ENCODE assay signal across 14 cellular contexts in genomic region chr2:113169002-113169530, GRCh38.
DNase-seq lines count a peak whose midpoint lies in the region; ATAC-seq and TF ChIP-seq lines count a peak whose summit lies in the region.
"Had no signal": no experiment of that assay in that cellular context is flagged by ENCODE, and none has a peak within 500 bp of the region (broad histone marks: within the 10 kb centered on the region; RNA-seq: fewer than 3 reads in every experiment).

No MANE protein-coding gene starts in this region.

- peak; percentile 21 for DNase-seq in activated effector memory CD4-positive, alpha-beta T cell treated with Interleukin-2 at 50 U/mL for 16 hours
- no peak for DNase-seq in activated effector memory CD4-positive, alpha-beta T cell treated with anti-CD3 and anti-CD28 coated beads, Interleukin-2, amount 50 U/mL, for 16 hours
- DNase-seq in MV-4-11 (lab: John Stamatoyannopoulos, UW) (peak; percentile 46), foreskin fibroblast (no peak), nucleus accumbens (lab: John Stamatoyannopoulos, UW) (no peak)
- DNase-seq in activated naive CD8-positive, alpha-beta T cell treated with anti-CD3 and anti-CD28 coated beads, Interleukin-2, amount 50 U/mL, for 24 hours: no peak
- no peak for DNase-seq in stimulated activated naive B cell treated with anti-CD40 and anti-IgM and Interleukin-4, amounts not matched to agents 10 μg/mL and 1 μg/mL and 100 μg/mL, for 72 hours
- DNase-seq: EL, mesenchymal stem cell, NCI-H1436 treated with DMSO at 0.1 percent for 48 hours, NCI-H524 treated with DMSO at 0.1 percent for 48 hours had no signal

- H3K27ac Mint-ChIP-seq in activated naive CD8-positive, alpha-beta T cell treated with anti-CD3 and anti-CD28 coated beads, Interleukin-2, amount 50 U/mL, for 24 hours: peak overlapping the region; percentile 95
- peak overlapping the region; percentile 63 for H3K27ac Mint-ChIP-seq in stimulated activated naive B cell treated with anti-CD40 and anti-IgM and Interleukin-4, amounts not matched to agents 10 μg/mL and 1 μg/mL and 100 μg/mL, for 72 hours

- H3K36me3 Mint-ChIP-seq in activated naive CD8-positive, alpha-beta T cell treated with anti-CD3 and anti-CD28 coated beads, Interleukin-2, amount 50 U/mL, for 24 hours (ENCODE audit: low read depth): peaks cover 9% of the 10 kb centered on the region
- H3K36me3 Mint-ChIP-seq in stimulated activated naive B cell treated with anti-CD40 and anti-IgM and Interleukin-4, amounts not matched to agents 10 μg/mL and 1 μg/mL and 100 μg/mL, for 72 hours: peaks cover 9 to 13% of the 10 kb centered on the region in 2 donors

- no peak for TF ChIP-seq CTCF in foreskin fibroblast (IDR thresholded peaks at IDR 0.05; ENCODE audit: low read depth, low read length)

- peaks cover 4% of the 10 kb centered on the region for H3K9me3 Mint-ChIP-seq in activated naive CD8-positive, alpha-beta T cell treated with anti-CD3 and anti-CD28 coated beads, Interleukin-2, amount 50 U/mL, for 24 hours
- peaks cover 4 to 5% of the 10 kb centered on the region in 2 donors for H3K9me3 Mint-ChIP-seq in stimulated activated naive B cell treated with anti-CD40 and anti-IgM and Interleukin-4, amounts not matched to agents 10 μg/mL and 1 μg/mL and 100 μg/mL, for 72 hours

- ATAC-seq in activated naive CD8-positive, alpha-beta T cell treated with anti-CD3 and anti-CD28 coated beads, Interleukin-2, amount 50 U/mL, for 24 hours: no peak
- peak; percentile 25 to 37 for ATAC-seq in stimulated activated naive B cell treated with anti-CD40 and anti-IgM and Interleukin-4, amounts not matched to agents 10 μg/mL and 1 μg/mL and 100 μg/mL, for 72 hours (replicated peaks)
- no peak for ATAC-seq in HG03039 (IDR thresholded peaks at IDR 0.05; ENCODE audit: unreplicated experiment)

- H3K4me1 Mint-ChIP-seq in activated naive CD8-positive, alpha-beta T cell treated with anti-CD3 and anti-CD28 coated beads, Interleukin-2, amount 50 U/mL, for 24 hours: peaks cover 79% of the 10 kb centered on the region
- H3K4me1 Mint-ChIP-seq in stimulated activated naive B cell treated with anti-CD40 and anti-IgM and Interleukin-4, amounts not matched to agents 10 μg/mL and 1 μg/mL and 100 μg/mL, for 72 hours: peaks cover 49 to 65% of the 10 kb centered on the region in 2 donors

- H3K4me3 ChIP-seq in foreskin fibroblast (ENCODE audit: low read depth in 1 of 2, low read length in 2 of 2): no peak overlapping the region
- H3K4me3 ChIP-seq: esophagus muscularis mucosa, prostate gland had no signal

- H3K4me3 Mint-ChIP-seq in activated naive CD8-positive, alpha-beta T cell treated with anti-CD3 and anti-CD28 coated beads, Interleukin-2, amount 50 U/mL, for 24 hours: peak overlapping the region; percentile 57
- peak overlapping the region; percentile 3 to 36 for H3K4me3 Mint-ChIP-seq in stimulated activated naive B cell treated with anti-CD40 and anti-IgM and Interleukin-4, amounts not matched to agents 10 μg/mL and 1 μg/mL and 100 μg/mL, for 72 hours

- H3K27me3 Mint-ChIP-seq in activated naive CD8-positive, alpha-beta T cell treated with anti-CD3 and anti-CD28 coated beads, Interleukin-2, amount 50 U/mL, for 24 hours: no peaks in the 10 kb centered on the region
- no peaks in the 10 kb centered on the region for H3K27me3 Mint-ChIP-seq in stimulated activated naive B cell treated with anti-CD40 and anti-IgM and Interleukin-4, amounts not matched to agents 10 μg/mL and 1 μg/mL and 100 μg/mL, for 72 hours

Comparison
In these comparisons a context has a peak if more than half of its experiments do, and no peak if none do; other contexts are left out.
1. DNase-seq: peak in activated effector memory CD4-positive, alpha-beta T cell treated with Interleukin-2 at 50 U/mL for 16 hours (single experiment) and MV-4-11 (single experiment); none in activated effector memory CD4-positive, alpha-beta T cell treated with anti-CD3 and anti-CD28 coated beads, Interleukin-2, amount 50 U/mL, for 16 hours (single experiment), activated naive CD8-positive, alpha-beta T cell treated with anti-CD3 and anti-CD28 coated beads, Interleukin-2, amount 50 U/mL, for 24 hours (single experiment), stimulated activated naive B cell treated with anti-CD40 and anti-IgM and Interleukin-4, amounts not matched to agents 10 μg/mL and 1 μg/mL and 100 μg/mL, for 72 hours (single experiment), foreskin fibroblast (0 of 2) and nucleus accumbens (0 of 56).
2. ATAC-seq: peak in stimulated activated naive B cell treated with anti-CD40 and anti-IgM and Interleukin-4, amounts not matched to agents 10 μg/mL and 1 μg/mL and 100 μg/mL, for 72 hours (2 of 2); none in activated naive CD8-positive, alpha-beta T cell treated with anti-CD3 and anti-CD28 coated beads, Interleukin-2, amount 50 U/mL, for 24 hours (single experiment) and HG03039 (single experiment).